ENCODE assay signal across 22 cellular contexts in the genomic region with DNA sequence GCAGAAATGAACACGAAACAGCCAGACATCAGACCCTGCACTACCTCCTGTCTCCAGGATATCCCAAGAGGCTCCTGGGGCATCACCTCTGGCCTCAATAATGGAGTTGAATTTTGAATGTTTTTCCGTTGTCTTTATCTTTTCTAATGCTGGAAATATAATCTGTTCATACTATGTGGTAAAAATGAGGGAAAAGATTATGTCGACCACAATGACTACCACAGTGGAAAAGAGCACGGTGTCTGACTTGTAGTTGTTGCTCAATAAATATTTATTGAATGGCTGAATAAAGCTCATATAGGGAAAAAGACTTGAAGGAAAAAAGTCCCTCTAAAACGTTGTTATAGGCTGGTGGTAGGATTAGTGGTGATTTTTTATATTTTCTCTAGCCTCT. TPM values are rescaled to one million over a fixed set of nuclear protein-coding genes. Genes with fewer than 3 reads are reported as not detected.
DNase-seq lines count a peak whose midpoint lies in the region; ATAC-seq, FAIRE-seq and TF ChIP-seq lines count a peak whose summit lies in the region.
"Had no signal": no experiment of that assay in that cellular context is flagged by ENCODE, and none has a peak within 500 bp of the region (broad histone marks: within the 10 kb centered on the region; RNA-seq: fewer than 3 reads in every experiment).

No MANE protein-coding gene starts in this region.

- H3K9me3 Mint-ChIP-seq in osteocyte (ENCODE audit: unreplicated experiment): no peaks in the 10 kb centered on the region
- peaks cover 0 to 4% (median 0%) of the 10 kb centered on the region in 11 donors for H3K9me3 Mint-ChIP-seq in naive thymus-derived CD4-positive, alpha-beta T cell
- no peaks in the 10 kb centered on the region for H3K9me3 Mint-ChIP-seq in activated T-helper 17 cell treated with anti-CD3 and anti-CD28 coated beads, Interleukin-2, amount 50 U/mL, for 72 hours

- no peak overlapping the region for H3K4me3 Mint-ChIP-seq in osteocyte (ENCODE audit: unreplicated experiment)
- H3K4me3 Mint-ChIP-seq in naive thymus-derived CD4-positive, alpha-beta T cell: no peak overlapping the region
- H3K4me3 Mint-ChIP-seq in activated T-helper 17 cell treated with anti-CD3 and anti-CD28 coated beads, Interleukin-2, amount 50 U/mL, for 72 hours: no peak overlapping the region

- H3K27me3 Mint-ChIP-seq in osteocyte (ENCODE audit: unreplicated experiment): no peaks in the 10 kb centered on the region
- peaks cover 0 to 13% (median 0%) of the 10 kb centered on the region in 5 donors for H3K27me3 Mint-ChIP-seq in naive thymus-derived CD4-positive, alpha-beta T cell
- H3K27me3 Mint-ChIP-seq in activated T-helper 17 cell treated with anti-CD3 and anti-CD28 coated beads, Interleukin-2, amount 50 U/mL, for 72 hours: no peaks in the 10 kb centered on the region

- FAIRE-seq in endometrium (lab: Jason Lieb, UNC): peak; percentile 26
- FAIRE-seq: D721Med, HepG2, K562 had no signal

- peaks cover 27% of the 10 kb centered on the region for H3K4me1 Mint-ChIP-seq in osteocyte (ENCODE audit: unreplicated experiment)
- peaks cover 0 to 3% (median 0%) of the 10 kb centered on the region in 7 donors for H3K4me1 Mint-ChIP-seq in naive thymus-derived CD4-positive, alpha-beta T cell
- H3K4me1 Mint-ChIP-seq in activated T-helper 17 cell treated with anti-CD3 and anti-CD28 coated beads, Interleukin-2, amount 50 U/mL, for 72 hours: no peaks in the 10 kb centered on the region

- no peak overlapping the region for H3K9ac ChIP-seq in BLaER1

- no TSS peak for BruUV-seq in Panc1 (replicated peaks; lab: Mats Ljungman, UMichigan)

- H3K36me3 ChIP-seq in BLaER1 (no peaks in the 10 kb centered on the region), Panc1 (ENCODE audit: control insufficient read depth, insufficient read depth, low read length) (no peaks in the 10 kb centered on the region)
- no peaks in the 10 kb centered on the region for H3K36me3 ChIP-seq in naive thymus-derived CD4-positive, alpha-beta T cell (ENCODE audit: control insufficient read depth in 2 of 3, insufficient read depth in 3 of 3, low read length in 3 of 3)
- H3K36me3 ChIP-seq: Peyer's patch had no signal

- POLR2A ChIA-PET in Panc1 (lab: Charles Lee): no interaction called here
- POLR2A ChIA-PET in naive thymus-derived CD4-positive, alpha-beta T cell (lab: Charles Lee): no interaction called here

- H3K27me3 ChIP-seq in BLaER1 (no peaks in the 10 kb centered on the region), Panc1 (ENCODE audit: control insufficient read depth, insufficient read depth, low read length) (no peaks in the 10 kb centered on the region)
- no peaks in the 10 kb centered on the region for H3K27me3 ChIP-seq in naive thymus-derived CD4-positive, alpha-beta T cell (ENCODE audit: control insufficient read depth in 2 of 2, insufficient read depth in 2 of 2, low read length in 2 of 2)
- H3K27me3 ChIP-seq: Peyer's patch had no signal

- intact Hi-C loops in Panc1 (cut with micrococcal nuclease; ENCODE audit: unreplicated experiment): no loop called here
- intact Hi-C loops in naive thymus-derived CD4-positive, alpha-beta T cell (cut with micrococcal nuclease): no loop called here

- H3K36me3 Mint-ChIP-seq in osteocyte (ENCODE audit: unreplicated experiment): no peaks in the 10 kb centered on the region
- no peaks in the 10 kb centered on the region for H3K36me3 Mint-ChIP-seq in naive thymus-derived CD4-positive, alpha-beta T cell
- no peaks in the 10 kb centered on the region for H3K36me3 Mint-ChIP-seq in activated T-helper 17 cell treated with anti-CD3 and anti-CD28 coated beads, Interleukin-2, amount 50 U/mL, for 72 hours (ENCODE audit: low read depth)

- TF ChIP-seq CTCF in Panc1 (IDR thresholded peaks at IDR 0.05) (no peak), osteocyte (IDR thresholded peaks at IDR 0.05) (no peak)

- DNase-seq in Panc1 (ENCODE audit: low read depth, low spot score) (no peak), osteocyte (ENCODE audit: extremely low spot score, unreplicated experiment) (no peak), activated T-cell treated with anti-CD3 and anti-CD28 coated beads for 4 hours (no peak)
- no peak for DNase-seq in naive thymus-derived CD4-positive, alpha-beta T cell
- DNase-seq: 8988T, AML-193, EL, GF-D8, HCEC 1CT, MM.1S, NCI-H1092, NCI-H1436, NCI-H1930, NCI-H2227 treated with DMSO at 0.1 percent for 48 hours, NCI-H510A, Peyer's patch had no signal

- ATAC-seq in Panc1: no peak
- ATAC-seq in naive thymus-derived CD4-positive, alpha-beta T cell: no peak
- no peak for ATAC-seq in activated T-helper 17 cell treated with anti-CD3 and anti-CD28 coated beads, Interleukin-2, amount 50 U/mL, for 72 hours (replicated peaks)
- ATAC-seq: HepG2, K562 had no signal

- peak overlapping the region; percentile 76 for H3K4me2 ChIP-seq in BLaER1

- in situ Hi-C loops in Panc1 (cut with HindIII; ENCODE audit: low pct_unique_long_range_greater_than_20kb, low sequenced_read_pairs): no loop called here

- peaks cover 14% of the 10 kb centered on the region for H3K9me3 ChIP-seq in BLaER1
- no peaks in the 10 kb centered on the region for H3K9me3 ChIP-seq in Panc1 (ENCODE audit: control insufficient read depth, insufficient read depth, low read depth, low read length)
- no peaks in the 10 kb centered on the region for H3K9me3 ChIP-seq in naive thymus-derived CD4-positive, alpha-beta T cell (ENCODE audit: control insufficient read depth in 2 of 3, low read length in 3 of 3)
- H3K9me3 ChIP-seq: Peyer's patch had no signal

- H4K20me1 ChIP-seq in BLaER1: no peaks in the 10 kb centered on the region

- H3K27ac ChIP-seq in BLaER1 (no peak overlapping the region), Panc1 (ENCODE audit: low read length) (peak overlapping the region; percentile 94)
- no peak overlapping the region for H3K27ac ChIP-seq in naive thymus-derived CD4-positive, alpha-beta T cell (ENCODE audit: low read depth, low read length)
- H3K27ac ChIP-seq: Peyer's patch had no signal

- peak overlapping the region; percentile 7 for H3K27ac Mint-ChIP-seq in osteocyte (ENCODE audit: unreplicated experiment)
- H3K27ac Mint-ChIP-seq in naive thymus-derived CD4-positive, alpha-beta T cell: no peak overlapping the region
- H3K27ac Mint-ChIP-seq in activated T-helper 17 cell treated with anti-CD3 and anti-CD28 coated beads, Interleukin-2, amount 50 U/mL, for 72 hours: no peak overlapping the region

- peaks cover 46% of the 10 kb centered on the region for H3K4me1 ChIP-seq in BLaER1
- H3K4me1 ChIP-seq in Panc1 (ENCODE audit: control insufficient read depth, insufficient read depth, low read length): peaks cover 41% of the 10 kb centered on the region
- H3K4me1 ChIP-seq in naive thymus-derived CD4-positive, alpha-beta T cell (ENCODE audit: control insufficient read depth in 2 of 2, insufficient read depth in 2 of 2, low read length in 2 of 2): no peaks in the 10 kb centered on the region
- H3K4me1 ChIP-seq: Peyer's patch had no signal

- CTCF ChIA-PET in Panc1 (lab: Charles Lee): no interaction called here
- CTCF ChIA-PET in naive thymus-derived CD4-positive, alpha-beta T cell (lab: Charles Lee): no interaction called here

- no peak overlapping the region for H3K4me3 ChIP-seq in BLaER1
- H3K4me3 ChIP-seq in Panc1 (ENCODE audit: low read depth in 2 of 2, low read length in 2 of 2): no peak overlapping the region
- H3K4me3 ChIP-seq in naive thymus-derived CD4-positive, alpha-beta T cell (ENCODE audit: low read length): no peak overlapping the region
- H3K4me3 ChIP-seq: K562, Peyer's patch had no signal

RNA-seq across cellular contexts. Expression of a gene that starts 44.6 kb away (rescaled TPM):
- total RNA-seq in Panc1 (2021; ENCODE audit: unreplicated experiment): 19.3 TPM
- polyA plus RNA-seq in Panc1 (2012; ENCODE audit: insufficient read length): 7.8 TPM
- 20.6 and 21.8 TPM in 2 replicates for total RNA-seq in osteocyte
- total RNA-seq in naive thymus-derived CD4-positive, alpha-beta T cell: under 1 TPM in 3 of 5 experiments, not detected in 2; 0.07 to 0.22 (median 0.16) TPM
- not detected for polyA plus RNA-seq in naive thymus-derived CD4-positive, alpha-beta T cell
- under 1 TPM in 1 of 2 donors, not detected in 1; 0.09 TPM for total RNA-seq in activated T-helper 17 cell treated with anti-CD3 and anti-CD28 coated beads, Interleukin-2, amount 50 U/mL, for 72 hours
- polyA plus RNA-seq: K562 had no signal

Comparison
In these comparisons a context has a peak if more than half of its experiments do, and no peak if none do; other contexts are left out.
1. RNA of a gene that starts 44.6 kb away (total RNA-seq): 20.6 to 21.8 TPM in osteocyte and 19.3 TPM in Panc1 (single experiment); 0.07 to 0.22 TPM in naive thymus-derived CD4-positive, alpha-beta T cell and 0.09 TPM in activated T-helper 17 cell treated with anti-CD3 and anti-CD28 coated beads, Interleukin-2, amount 50 U/mL, for 72 hours; every median in the first group is over 10 times any median in the second.